17 cellular contexts compared by ENCODE assay signal in the genomic region with DNA sequence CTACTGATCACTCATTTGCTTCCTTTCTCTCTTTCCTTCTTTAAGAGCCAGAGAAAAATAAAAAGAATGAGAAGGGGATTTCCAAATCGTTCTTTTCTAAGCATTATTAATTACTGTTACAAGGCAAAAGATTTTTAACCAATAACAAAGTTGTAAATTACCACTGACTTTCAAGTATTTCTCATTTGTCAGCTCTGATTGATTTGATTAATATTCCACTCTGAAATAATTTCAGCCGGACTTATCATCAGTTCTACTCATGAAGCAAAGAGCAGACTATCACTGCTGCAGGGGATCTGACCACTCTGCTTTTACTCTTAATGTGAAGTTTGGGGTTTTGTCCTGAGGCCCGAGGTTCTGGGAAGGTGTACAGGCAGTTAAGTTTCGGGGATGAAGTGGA. TPM values are rescaled to one million over a fixed set of nuclear protein-coding genes. Genes with fewer than 3 reads are reported as not detected.
DNase-seq lines count a peak whose midpoint lies in the region; ATAC-seq and TF ChIP-seq lines count a peak whose summit lies in the region.
"Had no signal": no experiment of that assay in that cellular context is flagged by ENCODE, and none has a peak within 500 bp of the region (broad histone marks: within the 10 kb centered on the region; RNA-seq: fewer than 3 reads in every experiment).

No MANE protein-coding gene starts in this region.

- CTCF ChIA-PET in Panc1 (lab: Charles Lee), result interaction anchor here (2.4 kb wide), 1 partner anchor 23 kb away, joined by 11 read pairs; no protein-coding TSS in a partner anchor
- CTCF ChIA-PET in CD4-positive, alpha-beta memory T cell (lab: Charles Lee; ENCODE audit: partially characterized antibody), result no interaction called here

- no TSS peak for BruUV-seq in Panc1 (replicated peaks; lab: Mats Ljungman, UMichigan)

- no peaks in the 10 kb centered on the region for H3K9me3 ChIP-seq in Panc1 (ENCODE audit: control insufficient read depth, insufficient read depth, low read depth, low read length)
- H3K9me3 ChIP-seq in stomach smooth muscle (ENCODE audit: control insufficient read depth in 2 of 2, low read length in 2 of 2), result no peaks in the 10 kb centered on the region
- no peaks in the 10 kb centered on the region for H3K9me3 ChIP-seq in CD4-positive, alpha-beta memory T cell (ENCODE audit: control insufficient read depth in 1 of 2, low read length in 2 of 2)

- H3K36me3 ChIP-seq in Panc1 (ENCODE audit: control insufficient read depth, insufficient read depth, low read length) (no peaks in the 10 kb centered on the region), stomach smooth muscle (ENCODE audit: control insufficient read depth in 2 of 2, insufficient read depth in 2 of 2, low read length in 2 of 2) (no peaks in the 10 kb centered on the region)
- H3K36me3 ChIP-seq in CD4-positive, alpha-beta memory T cell (ENCODE audit: insufficient read depth, low read length), result no peaks in the 10 kb centered on the region

- peaks cover 69% of the 10 kb centered on the region for H3K4me1 Mint-ChIP-seq in nephron
- H3K4me1 Mint-ChIP-seq in CD4-positive, alpha-beta memory T cell, result peaks cover 3 to 7% (median 4%) of the 10 kb centered on the region in 4 donors

- H3K27ac ChIP-seq in Panc1 (ENCODE audit: low read length) (0 out of 2 replicates have a peak overlapping the region, but pooled peaks have one; percentile 23), stomach smooth muscle (ENCODE audit: low read length) (peak overlapping the region; percentile 98), caudate nucleus (ENCODE audit: low read depth, low read length) (no peak overlapping the region)
- H3K27ac ChIP-seq in CD4-positive, alpha-beta memory T cell (ENCODE audit: low read depth, low read length), result no peak overlapping the region

- H3K9ac ChIP-seq in stomach smooth muscle (ENCODE audit: low read length in 2 of 2), result peak overlapping the region; percentile 66 to 83

- no peaks in the 10 kb centered on the region for H3K27me3 ChIP-seq in Panc1 (ENCODE audit: control insufficient read depth, insufficient read depth, low read length)
- no peaks in the 10 kb centered on the region for H3K27me3 ChIP-seq in stomach smooth muscle (ENCODE audit: control insufficient read depth in 1 of 2, insufficient read depth in 2 of 2, low read length in 2 of 2)
- peaks cover 65% of the 10 kb centered on the region for H3K27me3 ChIP-seq in CD4-positive, alpha-beta memory T cell (ENCODE audit: insufficient read depth, low read length)

- H3K4me3 ChIP-seq in Panc1 (ENCODE audit: low read depth in 2 of 2, low read length in 2 of 2) (no peak overlapping the region), stomach smooth muscle (ENCODE audit: low read length in 2 of 2) (peak overlapping the region in 1 of 2 donors; percentile 85)
- no peak overlapping the region for H3K4me3 ChIP-seq in CD4-positive, alpha-beta memory T cell (ENCODE audit: low read length in 2 of 2)

- H3K9me3 Mint-ChIP-seq in nephron, result no peaks in the 10 kb centered on the region
- peaks cover 0 to 32% (median 10%) of the 10 kb centered on the region in 8 donors for H3K9me3 Mint-ChIP-seq in CD4-positive, alpha-beta memory T cell
- H3K9me3 Mint-ChIP-seq: dendritic cell treated with granulocyte-macrophage colony-stimulating factor and Interleukin-4, amounts not matched to agents 40 ng/mL and 50 ng/mL, for 4 days had no signal

- TF ChIP-seq CTCF in Panc1 (IDR thresholded peaks at IDR 0.05) (no peak), nephron (IDR thresholded peaks at IDR 0.05; ENCODE audit: unreplicated experiment in 3 of 3) (no peak)

- in situ Hi-C loops in Panc1 (cut with HindIII; ENCODE audit: low pct_unique_long_range_greater_than_20kb, low sequenced_read_pairs), result no loop called here

- peaks cover 36% of the 10 kb centered on the region for H3K4me1 ChIP-seq in Panc1 (ENCODE audit: control insufficient read depth, insufficient read depth, low read length)
- peaks cover 58% of the 10 kb centered on the region for H3K4me1 ChIP-seq in stomach smooth muscle (ENCODE audit: control insufficient read depth, insufficient read depth, low read length)
- no peaks in the 10 kb centered on the region for H3K4me1 ChIP-seq in CD4-positive, alpha-beta memory T cell (ENCODE audit: insufficient read depth, low read length)

- no peak for DNase-seq in Panc1 (ENCODE audit: low read depth, low spot score)
- DNase-seq in dermis blood vessel endothelial cell, result peak; percentile 21
- no peak for DNase-seq in caudate nucleus (lab: John Stamatoyannopoulos, UW)
- no peak for DNase-seq in CD4-positive, alpha-beta memory T cell
- no peak for DNase-seq in UCSD-AML1 (lab: John Stamatoyannopoulos, UW; ENCODE audit: unreplicated experiment)
- DNase-seq: activated CD8-positive, alpha-beta memory T cell treated with anti-CD3 and anti-CD28 coated beads, Interleukin-2, amount 10 ng/mL, durations not matched to agents 7 days and 5 days; amygdala; GOT3; NCI-H1436; NCI-H2227 treated with DMSO at 0.1 percent for 48 hours; SHP77 had no signal

- POLR2A ChIA-PET in Panc1 (lab: Charles Lee), result no interaction called here
- POLR2A ChIA-PET in CD4-positive, alpha-beta memory T cell (lab: Charles Lee; ENCODE audit: partially characterized antibody), result no interaction called here

- ATAC-seq in Panc1 (no peak), HG02840 (IDR thresholded peaks at IDR 0.05; ENCODE audit: low FRiP score, unreplicated experiment) (no peak)
- ATAC-seq: activated CD4-positive, CD25-positive, alpha-beta regulatory T cell treated with anti-CD3 and anti-CD28 coated beads, Interleukin-2, amount 50 U/mL, for 24 hours; activated CD8-positive, alpha-beta memory T cell treated with anti-CD3 and anti-CD28 coated beads, Interleukin-2, amount 10 ng/mL, durations not matched to agents 7 days and 5 days had no signal

- peaks cover 40% of the 10 kb centered on the region for H3K27me3 Mint-ChIP-seq in nephron (ENCODE audit: low read depth)
- peaks cover 65 to 68% of the 10 kb centered on the region in 2 donors for H3K27me3 Mint-ChIP-seq in CD4-positive, alpha-beta memory T cell

- H3K36me3 Mint-ChIP-seq in nephron (ENCODE audit: low read depth), result peaks cover 29% of the 10 kb centered on the region
- H3K36me3 Mint-ChIP-seq in CD4-positive, alpha-beta memory T cell, result peaks cover 0 to 7% of the 10 kb centered on the region in 2 donors

- H3K27ac Mint-ChIP-seq in nephron, result peak overlapping the region; percentile 96 to 100 (median 97)
- H3K27ac Mint-ChIP-seq in CD4-positive, alpha-beta memory T cell, result no peak overlapping the region
- H3K27ac Mint-ChIP-seq: activated CD8-positive, alpha-beta memory T cell treated with anti-CD3 and anti-CD28 coated beads, Interleukin-2, amount 10 ng/mL, durations not matched to agents 7 days and 5 days; dendritic cell treated with granulocyte-macrophage colony-stimulating factor and Interleukin-4, amounts not matched to agents 40 ng/mL and 50 ng/mL, for 4 days had no signal

- peak overlapping the region; percentile 51 to 97 (median 95) for H3K4me3 Mint-ChIP-seq in nephron
- no peak overlapping the region for H3K4me3 Mint-ChIP-seq in CD4-positive, alpha-beta memory T cell
- H3K4me3 Mint-ChIP-seq: activated CD8-positive, alpha-beta memory T cell treated with anti-CD3 and anti-CD28 coated beads, Interleukin-2, amount 10 ng/mL, durations not matched to agents 7 days and 5 days; dendritic cell treated with granulocyte-macrophage colony-stimulating factor and Interleukin-4, amounts not matched to agents 40 ng/mL and 50 ng/mL, for 4 days had no signal

- intact Hi-C loops in Panc1 (cut with micrococcal nuclease; ENCODE audit: unreplicated experiment), result no loop called here
- intact Hi-C loops in CD4-positive, alpha-beta memory T cell (cut with micrococcal nuclease), result no loop called here

RNA-seq across cellular contexts. Expression of a gene that starts 19.8 kb away (rescaled TPM):
- total RNA-seq in Panc1 (2021; ENCODE audit: unreplicated experiment), result 53.7 TPM
- 108 TPM for polyA plus RNA-seq in Panc1 (2012; ENCODE audit: insufficient read length)
- total RNA-seq in dermis blood vessel endothelial cell, result 14.0 and 36.6 TPM in 2 replicates
- total RNA-seq in CD4-positive, alpha-beta memory T cell, result not detected
- not detected for polyA plus RNA-seq in CD4-positive, alpha-beta memory T cell
- total RNA-seq: activated CD8-positive, alpha-beta memory T cell treated with anti-CD3 and anti-CD28 coated beads, Interleukin-2, amount 10 ng/mL, durations not matched to agents 7 days and 5 days; T-helper 2 cell treated with Interferon-gamma antibody and Interleukin-4, amounts not matched to agents 100 ng/mL and 5 ng/mL, for 36 hours had no signal

Comparison
In these comparisons a context has a peak if more than half of its experiments do, and no peak if none do; other contexts are left out.
1. H3K27ac ChIP-seq: peak in Panc1 (single experiment) and stomach smooth muscle (single experiment); none in caudate nucleus (single experiment) and CD4-positive, alpha-beta memory T cell (single experiment).
2. H3K27ac Mint-ChIP-seq: peak in nephron (3 of 3); none in CD4-positive, alpha-beta memory T cell (0 of 7).
3. H3K4me3 Mint-ChIP-seq: peak in nephron (3 of 3); none in CD4-positive, alpha-beta memory T cell (0 of 8).
4. RNA of a gene that starts 19.8 kb away (total RNA-seq): 53.7 TPM in Panc1 (single experiment) and 14.0 to 36.6 TPM in dermis blood vessel endothelial cell; not detected in CD4-positive, alpha-beta memory T cell; every median in the first group is over 10 times any median in the second.